In genomic region chr1:19453843-19454242, GRCh38 we compare ENCODE assay signal across 8 cellular contexts. TPM values are rescaled to one million over a fixed set of nuclear protein-coding genes. Genes with fewer than 3 reads are reported as not detected.
DNase-seq lines count a peak whose midpoint lies in the region; ATAC-seq and TF ChIP-seq lines count a peak whose summit lies in the region.

No MANE protein-coding gene starts in this region.

- H3K4me3 Mint-ChIP-seq in activated T-cell treated with anti-CD3 and anti-CD28 coated beads, Interleukin-2, amount 50 U/mL, for 72 hours: no peak overlapping the region
- no peak overlapping the region for H3K4me3 Mint-ChIP-seq in brain
- H3K4me3 Mint-ChIP-seq in naive B cell: peak overlapping the region in 7 of 8 donors; percentile 17 to 84 (median 75)
- H3K4me3 Mint-ChIP-seq in type B pancreatic cell: no peak overlapping the region

- TF ChIP-seq CTCF in brain (conservative IDR thresholded peaks at IDR 0.05) (no peak), type B pancreatic cell (conservative IDR thresholded peaks at IDR 0.05) (no peak)

- H3K27ac Mint-ChIP-seq in activated T-cell treated with anti-CD3 and anti-CD28 coated beads, Interleukin-2, amount 50 U/mL, for 72 hours: peak overlapping the region; percentile 20
- peak overlapping the region in 3 of 5 experiments; percentile 31 to 74 (median 60) for H3K27ac Mint-ChIP-seq in brain
- peak overlapping the region; percentile 40 to 97 (median 80) for H3K27ac Mint-ChIP-seq in naive B cell
- H3K27ac Mint-ChIP-seq in type B pancreatic cell: peak overlapping the region; percentile 7

- no peaks in the 10 kb centered on the region for H3K27me3 Mint-ChIP-seq in activated T-cell treated with anti-CD3 and anti-CD28 coated beads, Interleukin-2, amount 50 U/mL, for 72 hours (ENCODE audit: low read depth)
- H3K27me3 Mint-ChIP-seq in brain (no peaks in the 10 kb centered on the region), naive B cell (no peaks in the 10 kb centered on the region), type B pancreatic cell (no peaks in the 10 kb centered on the region)

- no peaks in the 10 kb centered on the region for H3K9me3 Mint-ChIP-seq in activated T-cell treated with anti-CD3 and anti-CD28 coated beads, Interleukin-2, amount 50 U/mL, for 72 hours
- H3K9me3 Mint-ChIP-seq in brain (no peaks in the 10 kb centered on the region), naive B cell (no peaks in the 10 kb centered on the region), type B pancreatic cell (no peaks in the 10 kb centered on the region)

- peaks cover 2 to 9% of the 10 kb centered on the region in 2 donors for H3K36me3 Mint-ChIP-seq in activated T-cell treated with anti-CD3 and anti-CD28 coated beads, Interleukin-2, amount 50 U/mL, for 72 hours (ENCODE audit: insufficient read depth in 2 of 2)
- H3K36me3 Mint-ChIP-seq in brain (peaks cover 10% of the 10 kb centered on the region), naive B cell (no peaks in the 10 kb centered on the region), type B pancreatic cell (peaks cover 4% of the 10 kb centered on the region)

- ATAC-seq in activated T-cell treated with anti-CD3 and anti-CD28 coated beads, Interleukin-2, amount 50 U/mL, for 72 hours (replicated peaks in 1 of 2): no peak
- ATAC-seq in naive B cell (ENCODE audit: low read depth in 2 of 2): peak; percentile 72 to 79
- ATAC-seq in GM18502 (IDR thresholded peaks at IDR 0.05; ENCODE audit: poor library complexity, unreplicated experiment): no peak

- peaks cover 94% of the 10 kb centered on the region for H3K4me1 Mint-ChIP-seq in activated T-cell treated with anti-CD3 and anti-CD28 coated beads, Interleukin-2, amount 50 U/mL, for 72 hours (ENCODE audit: low read depth)
- peaks cover 86% of the 10 kb centered on the region for H3K4me1 Mint-ChIP-seq in brain
- H3K4me1 Mint-ChIP-seq in naive B cell: peaks cover 71 to 93% (median 90%) of the 10 kb centered on the region in 3 donors
- H3K4me1 Mint-ChIP-seq in type B pancreatic cell (ENCODE audit: unreplicated experiment): peaks cover 72% of the 10 kb centered on the region

- DNase-seq in activated T-cell treated with anti-CD3 and anti-CD28 coated beads, Interleukin-2, amount 50 U/mL, for 72 hours: no peak
- DNase-seq in activated T-cell treated with anti-CD3 and anti-CD28 coated beads, Interleukin-2, amount 50 U/mL, for 48 hours: no peak
- DNase-seq in naive B cell (no peak), type B pancreatic cell (ENCODE audit: extremely low spot score, unreplicated experiment) (no peak)
- no peak for DNase-seq in central memory CD4-positive, alpha-beta T cell
- no peak for DNase-seq in stimulated activated CD4-positive, alpha-beta T cell treated with anti-CD3 and anti-CD28 coated beads, Interleukin-1b, Interleukin-23, amount 100 ng/mL, for 48 hours

RNA-seq across cellular contexts. Expression of gene CAPZB, which starts 31.5 kb away (rescaled TPM):
- 100 to 1,000 TPM; 336 to 373 TPM for total RNA-seq in activated T-cell treated with anti-CD3 and anti-CD28 coated beads, Interleukin-2, amount 50 U/mL, for 72 hours
- 495 TPM for polyA plus RNA-seq in brain (ENCODE audit: insufficient read depth, low read depth, low replicate concordance)
- polyA plus RNA-seq in naive B cell (ENCODE audit: low read depth in 6 of 6): 100 to 1,000 TPM; 328 to 445 (median 382) TPM
- total RNA-seq in type B pancreatic cell (ENCODE audit: low replicate concordance): 264 and 286 TPM in 2 replicates

Comparison
In these comparisons a context has a peak if more than half of its experiments do, and no peak if none do; other contexts are left out.
1. ATAC-seq: peak in naive B cell (2 of 2); none in activated T-cell treated with anti-CD3 and anti-CD28 coated beads, Interleukin-2, amount 50 U/mL, for 72 hours (0 of 2) and GM18502 (single experiment).
2. H3K27ac Mint-ChIP-seq: peak in every context shown above with its lines; median percentile 80 in naive B cell; 60 in brain; 20 in activated T-cell treated with anti-CD3 and anti-CD28 coated beads, Interleukin-2, amount 50 U/mL, for 72 hours; 7 in type B pancreatic cell.
3. H3K4me3 Mint-ChIP-seq: peak in naive B cell (7 of 8); none in activated T-cell treated with anti-CD3 and anti-CD28 coated beads, Interleukin-2, amount 50 U/mL, for 72 hours (0 of 2), brain (0 of 5) and type B pancreatic cell (single experiment).